In the genomic region with DNA sequence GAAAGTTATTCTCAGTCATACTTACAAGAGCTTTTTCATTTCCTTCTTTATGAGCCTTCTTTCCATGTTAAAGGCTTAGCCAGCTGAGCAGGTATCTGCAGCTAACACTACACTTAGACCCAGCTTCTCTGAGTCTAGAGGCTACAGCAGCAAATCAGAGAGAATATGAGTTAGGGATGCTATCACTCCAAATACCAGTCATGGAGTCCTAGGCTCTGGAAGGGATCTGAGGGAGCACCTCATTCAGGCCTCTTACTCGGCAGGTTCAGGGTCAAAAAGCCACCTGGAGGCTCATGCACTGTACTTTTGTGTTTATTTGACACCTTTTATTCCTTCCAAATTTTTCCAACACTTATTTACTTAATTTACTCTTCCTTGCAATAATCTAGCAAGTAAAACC, we compare ENCODE assay signal across 26 cellular contexts. TPM values are rescaled to one million over a fixed set of nuclear protein-coding genes. Genes with fewer than 3 reads are reported as not detected.
"Had no signal": no experiment of that assay in that cellular context is flagged by ENCODE, and none has a peak within 500 bp of the region (broad histone marks: within the 10 kb centered on the region; RNA-seq: fewer than 3 reads in every experiment).

No MANE protein-coding gene starts in this region.

- ATAC-seq: activated naive CD4-positive, alpha-beta T cell treated with anti-CD3 and anti-CD28 coated beads, Interleukin-2, amount 50 U/mL, for 72 hours; activated T-cell treated with anti-CD3 and anti-CD28 coated beads, Interleukin-2, amount 50 U/mL, for 72 hours; effector memory CD8-positive, alpha-beta T cell; left colon; right cardiac atrium; upper lobe of right lung had no signal

- H3K27me3 ChIP-seq: suprapubic skin, upper lobe of right lung had no signal

- H3K4me3 Mint-ChIP-seq: activated T-cell treated with anti-CD3 and anti-CD28 coated beads, Interleukin-2, amount 50 U/mL, for 72 hours; effector memory CD8-positive, alpha-beta T cell; immature natural killer cell; mesothelial cell of epicardium; nephron progenitor cell; T-helper 2 cell treated with Interferon-gamma antibody and Interleukin-4, amounts not matched to agents 5 μg/mL and 100 μg/mL, for 36 hours had no signal

- H3K36me3 ChIP-seq: spleen, suprapubic skin, tibial artery, upper lobe of right lung had no signal

- DNase-seq: activated CD4-positive, alpha-beta T cell treated with anti-CD3 and anti-CD28 coated beads for 4 hours; activated CD4-positive, alpha-beta T cell treated with anti-CD3 and anti-CD28 coated beads, Interleukin-2, amount 50 U/mL, for 4 hours; activated naive CD4-positive, alpha-beta T cell; activated T-cell treated with anti-CD3 and anti-CD28 coated beads for 4 hours; activated T-cell treated with anti-CD3 and anti-CD28 coated beads, Interleukin-2, amount 50 U/mL, for 72 hours; dermis blood vessel endothelial cell; effector memory CD8-positive, alpha-beta T cell; erythroblast; hippocampal formation; immature natural killer cell; kidney; left colon; mammary epithelial cell; naive B cell; nephron progenitor cell; right cardiac atrium; spleen; stimulated activated naive CD4-positive, alpha-beta T cell; tibial artery; upper lobe of right lung had no signal

- H3K27ac Mint-ChIP-seq: activated naive CD4-positive, alpha-beta T cell treated with anti-CD3 and anti-CD28 coated beads, Interleukin-2, amount 50 U/mL, for 72 hours; activated T-cell treated with anti-CD3 and anti-CD28 coated beads, Interleukin-2, amount 50 U/mL, for 72 hours; effector memory CD8-positive, alpha-beta T cell; immature natural killer cell; mesothelial cell of epicardium; nephron progenitor cell; T-helper 2 cell treated with Interferon-gamma antibody and Interleukin-4, amounts not matched to agents 5 μg/mL and 100 μg/mL, for 36 hours had no signal

- H3K4me3 ChIP-seq: spleen, suprapubic skin, tibial artery, upper lobe of right lung had no signal

- H3K9me3 ChIP-seq: spleen, suprapubic skin, tibial artery, upper lobe of right lung had no signal

- H3K9me3 Mint-ChIP-seq: activated naive CD4-positive, alpha-beta T cell treated with anti-CD3 and anti-CD28 coated beads, Interleukin-2, amount 50 U/mL, for 72 hours; activated T-cell treated with anti-CD3 and anti-CD28 coated beads, Interleukin-2, amount 50 U/mL, for 72 hours; effector memory CD8-positive, alpha-beta T cell; mesothelial cell of epicardium; naive B cell; nephron progenitor cell; T-helper 2 cell treated with Interferon-gamma antibody and Interleukin-4, amounts not matched to agents 5 μg/mL and 100 μg/mL, for 36 hours had no signal

- H3K4me1 ChIP-seq: tibial artery, upper lobe of right lung had no signal

- H3K4me1 Mint-ChIP-seq: immature natural killer cell had no signal

- H3K27ac ChIP-seq: spleen, suprapubic skin, tibial artery, upper lobe of right lung had no signal

- H3K36me3 Mint-ChIP-seq: activated naive CD4-positive, alpha-beta T cell treated with anti-CD3 and anti-CD28 coated beads, Interleukin-2, amount 50 U/mL, for 72 hours; immature natural killer cell; mesothelial cell of epicardium; naive B cell had no signal

RNA-seq across cellular contexts. Expression of a gene that starts 2.9 kb away (rescaled TPM):
- polyA plus RNA-seq: fibroblast of lung, immature natural killer cell, liver, mammary epithelial cell, right cardiac atrium, spleen had no signal

RNA-seq across cellular contexts. Expression of a gene that starts 23.5 kb away (rescaled TPM):
- polyA plus RNA-seq: fibroblast of lung, immature natural killer cell, liver, mammary epithelial cell, right cardiac atrium, spleen had no signal

RNA-seq across cellular contexts. Expression of a gene that starts 41.0 kb away (rescaled TPM):
- polyA plus RNA-seq: fibroblast of lung, immature natural killer cell, liver, mammary epithelial cell, right cardiac atrium, spleen had no signal

RNA-seq across cellular contexts. Expression of a gene that starts 57.3 kb away (rescaled TPM):
- polyA plus RNA-seq: fibroblast of lung, immature natural killer cell, liver, right cardiac atrium, spleen had no signal
